21 cellular contexts compared by ENCODE assay signal in the genomic region with DNA sequence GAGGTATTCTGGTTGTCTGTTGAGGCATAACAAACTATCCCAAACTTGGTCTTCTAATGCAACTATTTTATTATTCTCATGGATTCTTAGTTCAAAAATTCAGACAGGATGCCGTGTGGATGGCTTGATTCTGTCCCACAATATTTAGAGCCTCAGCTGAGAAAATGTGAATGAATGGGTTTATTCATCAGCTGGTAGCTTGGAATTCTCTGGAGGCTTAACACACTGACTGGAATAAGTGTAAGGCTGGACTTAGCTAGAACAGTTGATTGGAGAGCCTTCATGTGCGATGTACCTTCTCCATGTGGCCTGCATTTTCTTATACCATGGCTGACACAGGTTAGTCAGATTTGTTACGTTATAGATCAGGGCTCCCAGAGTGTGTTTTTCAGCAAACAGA. TPM values are rescaled to one million over a fixed set of nuclear protein-coding genes. Genes with fewer than 3 reads are reported as not detected.
"Had no signal": no experiment of that assay in that cellular context is flagged by ENCODE, and none has a peak within 500 bp of the region (broad histone marks: within the 10 kb centered on the region; RNA-seq: fewer than 3 reads in every experiment).

No MANE protein-coding gene starts in this region.

- H3K27ac ChIP-seq: RWPE1 had no signal

- ATAC-seq: HepG2, SK-N-SH treated with all-trans-retinoic acid at 6 μM for 48 hours had no signal

- DNase-seq: IMR-90, Kasumi-1, KG1, MM.1S, NCI-H1092 treated with DMSO at 0.1 percent for 48 hours, NCI-H1436, NCI-H187, NCI-H2029, NCI-H2081 treated with DMSO at 0.1 percent for 48 hours, NCI-H2171, NCI-H226, NCI-H446, NCI-H510A, NCI-H524 treated with DMSO at 0.1 percent for 48 hours, NCI-H69, NCI-H774, SHP77 had no signal

RNA-seq across cellular contexts. Expression of a gene that starts 30.8 kb away (rescaled TPM):
- total RNA-seq: HepG2, M059J had no signal
